In genomic region chrX:139932901-139933796, GRCh38 we compare ENCODE assay signal across 8 cellular contexts. TPM values are rescaled to one million over a fixed set of nuclear protein-coding genes. Genes with fewer than 3 reads are reported as not detected.
DNase-seq lines count a peak whose midpoint lies in the region; ATAC-seq and TF ChIP-seq lines count a peak whose summit lies in the region.

Gene ATP11C, minus strand, starts transcription at chrX:139933053. Its CDS starts 1,011 bp downstream, at chrX:139932042.

- H3K9me3 ChIP-seq in Karpas-422 (ENCODE audit: low read length): no peaks in the 10 kb centered on the region

- intact Hi-C loops in cardiac septum (cut with DNase I) (loop anchor here (5.0 kb wide), 2 partner anchors 51 to 101 kb away; no protein-coding TSS in a partner anchor), posterior cingulate gyrus (cut with DNase I) (no loop called here)

- H4K20me1 ChIP-seq in Karpas-422 (ENCODE audit: insufficient read depth, low read depth, low read length): no peaks in the 10 kb centered on the region

- TF ChIP-seq CTCF in type B pancreatic cell (conservative IDR thresholded peaks at IDR 0.05): no peak

- H3K4me3 ChIP-seq in Karpas-422 (ENCODE audit: low read length): peak within 1 kb of the TSS; percentile 74

- H2AFZ ChIP-seq in Karpas-422 (ENCODE audit: low read length): peak within 1 kb of the TSS; percentile 88

- H3K4me1 ChIP-seq in Karpas-422 (ENCODE audit: low read length): peaks cover 24% of the 10 kb centered on the region

- peak within 1 kb of the TSS; percentile 92 for H3K4me3 Mint-ChIP-seq in type B pancreatic cell

- no peaks in the 10 kb centered on the region for H3K36me3 ChIP-seq in Karpas-422 (ENCODE audit: insufficient read depth, low read length)

- H3K27ac ChIP-seq in Karpas-422 (ENCODE audit: low read length): peak within 1 kb of the TSS; percentile 79

- H3K4me1 Mint-ChIP-seq in type B pancreatic cell (ENCODE audit: unreplicated experiment): peaks cover 4% of the 10 kb centered on the region

- peaks cover 37% of the 10 kb centered on the region for H3K79me2 ChIP-seq in Karpas-422 (ENCODE audit: low read length)

- DNase-seq in ELF-1 (ENCODE audit: low read depth, low spot score) (peak; percentile 90), Karpas-422 (peak; percentile 92), SKM-1 treated with dmso at 0.1 percent for 144 hours (lab: John Stamatoyannopoulos, UW; ENCODE audit: unreplicated experiment) (peak; percentile 69), cardiac septum (ENCODE audit: low spot score) (peak; percentile 91), posterior cingulate gyrus (peak; percentile 61 to 95 (median 74)), type B pancreatic cell (ENCODE audit: extremely low spot score, unreplicated experiment) (peak; percentile 80)
- DNase-seq in activated naive CD8-positive, alpha-beta T cell treated with anti-CD3 and anti-CD28 coated beads, Interleukin-2, amount 50 U/mL, for 16 hours (ENCODE audit: low read depth, low spot score): peak; percentile 67

- peaks cover 10% of the 10 kb centered on the region for H3K27me3 Mint-ChIP-seq in type B pancreatic cell

- H3K9ac ChIP-seq in Karpas-422 (ENCODE audit: low read length): peak within 1 kb of the TSS; percentile 86

- peak within 1 kb of the TSS; percentile 84 for H3K4me2 ChIP-seq in Karpas-422 (ENCODE audit: low read depth, low read length, poor library complexity, severe bottlenecking)

- peak within 1 kb of the TSS; percentile 95 for H3K27ac Mint-ChIP-seq in type B pancreatic cell

- no peaks in the 10 kb centered on the region for H3K36me3 Mint-ChIP-seq in type B pancreatic cell

- no peaks in the 10 kb centered on the region for H3K9me3 Mint-ChIP-seq in type B pancreatic cell

- no peaks in the 10 kb centered on the region for H3K9me2 ChIP-seq in Karpas-422 (replicated peaks; ENCODE audit: insufficient read depth, low read length)

- ATAC-seq in GM21737 (IDR thresholded peaks at IDR 0.05; ENCODE audit: unreplicated experiment): peak; percentile 83

- no peaks in the 10 kb centered on the region for H3K27me3 ChIP-seq in Karpas-422 (ENCODE audit: low read length)

RNA-seq across cellular contexts. Expression of gene ATP11C, which starts in this region (rescaled TPM):
- total RNA-seq in Karpas-422 (2014; rRNA removed; shearing (Covaris generic); ENCODE audit: low replicate concordance): 28.2 and 37.4 TPM in 2 replicates
- total RNA-seq in cardiac septum: 5.8 TPM
- 17.8 and 18.9 TPM in 2 replicates for total RNA-seq in type B pancreatic cell (ENCODE audit: low replicate concordance)

Comparison
In these comparisons a context has a peak if more than half of its experiments do, and no peak if none do; other contexts are left out.
1. Peak in every context shown above with its lines: DNase-seq, ATAC-seq, H3K4me3 ChIP-seq and H3K27ac ChIP-seq.